8 cellular contexts compared by ENCODE assay signal in genomic region chr1:89994231-89994804, GRCh38. TPM values are rescaled to one million over a fixed set of nuclear protein-coding genes. Genes with fewer than 3 reads are reported as not detected.
DNase-seq lines count a peak whose midpoint lies in the region; ATAC-seq and TF ChIP-seq lines count a peak whose summit lies in the region.

No MANE protein-coding gene starts in this region.

- peaks cover 6% of the 10 kb centered on the region for H3K36me3 Mint-ChIP-seq in progenitor cell of endocrine pancreas (ENCODE audit: insufficient read depth)

- DNase-seq in fibroblast of pulmonary artery (ENCODE audit: low read depth) (no peak), progenitor cell of endocrine pancreas (ENCODE audit: low spot score, unreplicated experiment) (no peak), epidermal melanocyte (ENCODE audit: insufficient read length, low spot score) (no peak), ecto neural progenitor cell (ENCODE audit: low spot score) (no peak)
- no peak for DNase-seq in activated CD8-positive, alpha-beta memory T cell treated with anti-CD3 and anti-CD28 coated beads, Interleukin-2, amount 50 U/mL, for 48 hours

- peak overlapping the region; percentile 94; the same call in 1 of the 2 replicates for H3K9ac ChIP-seq in ES-I3 (ENCODE audit: low read depth, low read length)

- peaks cover 18% of the 10 kb centered on the region for H3K4me1 ChIP-seq in ES-I3 (ENCODE audit: insufficient read depth, low read length)

- no peaks in the 10 kb centered on the region for H3K27me3 Mint-ChIP-seq in progenitor cell of endocrine pancreas

- H3K27ac Mint-ChIP-seq in progenitor cell of endocrine pancreas = peak overlapping the region; percentile 100

- H3K36me3 ChIP-seq in ES-I3 (ENCODE audit: insufficient read depth, low read length) = no peaks in the 10 kb centered on the region

- TF ChIP-seq CTCF in fibroblast of pulmonary artery (IDR thresholded peaks at IDR 0.05; ENCODE audit: low read length, missing control alignments) = no peak
- no peak for TF ChIP-seq CTCF in progenitor cell of endocrine pancreas (IDR thresholded peaks at IDR 0.05; ENCODE audit: unreplicated experiment)

- peaks cover 29% of the 10 kb centered on the region for H3K4me1 Mint-ChIP-seq in progenitor cell of endocrine pancreas (ENCODE audit: low read depth)

- H3K4me3 Mint-ChIP-seq in progenitor cell of endocrine pancreas (ENCODE audit: low read depth) = peak overlapping the region; percentile 99

- peak overlapping the region; percentile 66 for H3K4me3 ChIP-seq in fibroblast of pulmonary artery (replicated peaks; ENCODE audit: low read depth, low read length)

- no peaks in the 10 kb centered on the region for H3K9me3 Mint-ChIP-seq in progenitor cell of endocrine pancreas (ENCODE audit: low read depth)

- ATAC-seq in SK-N-SH treated with all-trans-retinoic acid at 6 μM for 48 hours = no peak
- no peak for ATAC-seq in HG03108 (IDR thresholded peaks at IDR 0.05; ENCODE audit: unreplicated experiment)

- H3K9me3 ChIP-seq in ES-I3 (ENCODE audit: control insufficient read depth, insufficient read depth, low read length) = no peaks in the 10 kb centered on the region

TF ChIP-seq in SK-N-SH treated with all-trans-retinoic acid at 6 μM for 48 hours, 23 proteins besides CTCF, POLR2A, EP300 and RAD21:
- TF ChIP-seq ZC3H10 (CRISPR knock-in tag; IDR thresholded peaks at IDR 0.05) = peak; percentile 43; the same call in 1 of the 2 replicates
- no peak for TF ChIP-seq ZNF70 (CRISPR knock-in tag; IDR thresholded peaks at IDR 0.05)
- no peak for TF ChIP-seq CSDC2 (CRISPR knock-in tag; IDR thresholded peaks at IDR 0.05)
- no peak for TF ChIP-seq POU6F1 (CRISPR knock-in tag; IDR thresholded peaks at IDR 0.05; ENCODE audit: borderline replicate concordance, low read depth)

RNA-seq across cellular contexts. Expression of gene ZNF326, which starts 0.6 kb away (rescaled TPM):
- total RNA-seq in progenitor cell of endocrine pancreas = 67.2 and 70.9 TPM in 2 replicates
